In the genomic region with DNA sequence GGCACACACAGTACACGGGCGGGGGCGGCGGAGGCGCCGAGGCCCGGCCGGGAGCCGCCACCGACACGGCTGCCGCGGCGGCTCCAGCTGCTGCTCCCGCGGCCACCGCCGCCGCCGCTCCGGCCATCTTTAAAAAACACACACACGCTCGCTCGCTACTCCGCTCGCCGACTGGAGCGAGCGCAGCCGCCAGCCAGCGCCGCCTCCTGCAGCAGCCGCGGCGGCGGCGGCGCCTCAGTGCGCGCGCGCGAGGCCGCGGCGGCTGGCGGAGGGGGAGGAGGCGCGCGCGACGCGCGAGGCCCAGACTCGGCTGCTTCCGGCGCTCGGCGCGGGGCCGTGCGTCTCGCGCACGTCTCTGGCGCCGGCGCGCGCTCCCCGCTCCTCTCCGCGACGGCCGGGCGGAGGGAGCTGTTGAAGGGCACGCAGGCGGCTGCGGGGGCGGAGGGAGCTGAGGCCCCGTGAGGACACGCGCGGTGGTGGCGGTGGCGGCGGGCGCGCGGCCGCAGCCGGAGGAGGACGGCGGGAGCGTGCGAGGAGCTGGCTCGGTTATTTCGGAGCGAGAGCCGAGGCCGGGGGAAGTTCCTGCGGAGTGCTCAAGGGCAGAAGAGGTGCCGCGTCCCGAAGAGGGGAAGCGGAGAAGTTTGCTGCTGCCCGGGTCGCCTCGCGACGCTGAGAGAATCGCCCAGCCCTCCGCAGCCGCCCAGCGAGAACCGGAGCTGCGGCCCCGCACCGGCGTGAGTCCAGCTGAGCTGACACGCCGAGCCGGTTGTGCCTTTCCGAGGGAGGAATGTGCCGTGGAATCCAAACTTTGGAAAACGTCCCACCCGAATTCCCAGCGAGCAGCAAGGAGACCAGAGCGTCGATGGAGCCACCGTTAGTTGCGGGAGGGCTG, we compare ENCODE assay signal across 8 cellular contexts. TPM values are rescaled to one million over a fixed set of nuclear protein-coding genes. Genes with fewer than 3 reads are reported as not detected.
DNase-seq lines count a peak whose midpoint lies in the region; ATAC-seq and TF ChIP-seq lines count a peak whose summit lies in the region.

Gene KDM7A, minus strand, starts transcription at position 173 of the 892 bp plus-strand sequence. Its CDS starts 46 bp downstream, at position 127.

- under 1% methylated on average over 83 of the region's 132 CpGs for WGBS in prostate gland
- 0 to 1% methylated on average over 12 to 59 of the region's 132 CpGs for WGBS in upper lobe of left lung, 2 donors

- no peak for TF ChIP-seq CTCF in GM12875 (IDR thresholded peaks at IDR 0.05; ENCODE audit: borderline replicate concordance, insufficient read depth, low read depth, low read length)
- no peak for TF ChIP-seq CTCF in prostate gland (IDR thresholded peaks at IDR 0.05)
- peak in 4 of 6 experiments; percentile 14 to 55 (median 40) for TF ChIP-seq CTCF in upper lobe of left lung (IDR thresholded peaks at IDR 0.05)

- H3K36me3 ChIP-seq in prostate gland (no peaks in the 10 kb centered on the region), upper lobe of left lung (no peaks in the 10 kb centered on the region)

- peak within 1 kb of the TSS; percentile 98 for H3K4me3 Mint-ChIP-seq in T-helper 17 cell

- H3K27me3 ChIP-seq in prostate gland (replicated peaks; ENCODE audit: insufficient read depth) (no peaks in the 10 kb centered on the region), upper lobe of left lung (no peaks in the 10 kb centered on the region)

- intact Hi-C loops in left ventricle myocardium superior (cut with micrococcal nuclease) (no loop called here), prostate gland (cut with DNase I) (loop anchor here (2.0 to 10.0 kb wide), 2 partner anchors 140 to 478 kb away; no protein-coding TSS in a partner anchor)

- TF ChIP-seq POLR2A in prostate gland (IDR thresholded peaks at IDR 0.05) (peak; percentile 53), upper lobe of left lung (IDR thresholded peaks at IDR 0.05) (peak in 3 of 4 donors; percentile 51 to 88 (median 74))

- H3K4me3 ChIP-seq in GM12875 (ENCODE audit: low read depth, low read length) (peak within 1 kb of the TSS; percentile 54), prostate gland (peak within 1 kb of the TSS; percentile 89 to 91), upper lobe of left lung (peak within 1 kb of the TSS; percentile 69 to 87 (median 76))

- peaks cover 13% of the 10 kb centered on the region for H3K27me3 Mint-ChIP-seq in T-helper 17 cell

- no peaks in the 10 kb centered on the region for H3K36me3 Mint-ChIP-seq in T-helper 17 cell (ENCODE audit: low read depth)

- H3K9me3 ChIP-seq in T-helper 17 cell (ENCODE audit: control insufficient read depth, low read length, poor library complexity, severe bottlenecking), result no peaks in the 10 kb centered on the region
- no peaks in the 10 kb centered on the region for H3K9me3 ChIP-seq in prostate gland
- H3K9me3 ChIP-seq in upper lobe of left lung, result no peaks in the 10 kb centered on the region

- DNase-seq in NCI-H1694 (lab: John Stamatoyannopoulos, UW), result peak; percentile 41
- peak; percentile 85 to 88 (median 87) for DNase-seq in T-helper 17 cell
- peak; percentile 85 for DNase-seq in amniotic stem cell (lab: John Stamatoyannopoulos, UW)
- DNase-seq in left ventricle myocardium superior, result peak; percentile 98
- peak; percentile 86 for DNase-seq in prostate gland (ENCODE audit: low spot score)
- peak; percentile 93 to 98 for DNase-seq in upper lobe of left lung

- ATAC-seq in HG02798 (IDR thresholded peaks at IDR 0.05; ENCODE audit: poor library complexity, unreplicated experiment) (peak; percentile 81), T-helper 17 cell (peak; percentile 74), left ventricle myocardium superior (peak; percentile 91), upper lobe of left lung (ENCODE audit: low FRiP score in 2 of 2) (peak; percentile 93 to 94)

- H3K4me1 Mint-ChIP-seq in T-helper 17 cell, result peaks cover 22% of the 10 kb centered on the region

- peak in 1 of 4 donors; percentile 8 for TF ChIP-seq EP300 in upper lobe of left lung (IDR thresholded peaks at IDR 0.05)

- H3K4me1 ChIP-seq in prostate gland (replicated peaks), result no peaks in the 10 kb centered on the region
- peaks cover 12 to 33% (median 20%) of the 10 kb centered on the region in 4 donors for H3K4me1 ChIP-seq in upper lobe of left lung

- peak within 1 kb of the TSS; percentile 95 for H3K27ac Mint-ChIP-seq in T-helper 17 cell

- H3K27ac ChIP-seq in prostate gland, result peak within 1 kb of the TSS; percentile 98 to 99
- H3K27ac ChIP-seq in upper lobe of left lung, result peak within 1 kb of the TSS; percentile 98 to 99 (median 98)

RNA-seq across cellular contexts. Expression of gene KDM7A, which starts in this region (rescaled TPM):
- 10 to 100 TPM; 35.1 to 47.2 TPM for total RNA-seq in T-helper 17 cell
- 10.3 TPM for total RNA-seq in left ventricle myocardium superior
- 10 to 100 TPM in 1 of 2 donors, 1 to 10 TPM in 1; 9.6 to 26.5 TPM for total RNA-seq in prostate gland
- total RNA-seq in upper lobe of left lung, result 10 to 100 TPM; 12.9 to 41.8 (median 18.2) TPM

Comparison
In these comparisons a context has a peak if more than half of its experiments do, and no peak if none do; other contexts are left out.
1. Peak in every context shown above with its lines: DNase-seq, ATAC-seq, H3K4me3 ChIP-seq and H3K27ac ChIP-seq.
2. CTCF ChIP-seq: peak in upper lobe of left lung (4 of 6); none in GM12875 (single experiment) and prostate gland (0 of 4).
3. DNase-seq: peak in every context shown above with its lines; median percentile 98 in left ventricle myocardium superior; 96 in upper lobe of left lung; 87 in T-helper 17 cell; 86 in prostate gland; 85 in amniotic stem cell; 41 in NCI-H1694.